Comparison of ENCODE assay signal across 1 cellular context in genomic region chr17:78368854-78369495, GRCh38.
TF ChIP-seq lines count a peak whose summit lies in the region.

No MANE protein-coding gene starts in this region.

TF ChIP-seq in Ishikawa, 13 proteins besides CTCF, POLR2A, EP300 and RAD21 (continued from another document):
- no peak for TF ChIP-seq REST (IDR thresholded peaks at IDR 0.05; ENCODE audit: low read depth)
